ENCODE assay signal across 7 cellular contexts in the genomic region with DNA sequence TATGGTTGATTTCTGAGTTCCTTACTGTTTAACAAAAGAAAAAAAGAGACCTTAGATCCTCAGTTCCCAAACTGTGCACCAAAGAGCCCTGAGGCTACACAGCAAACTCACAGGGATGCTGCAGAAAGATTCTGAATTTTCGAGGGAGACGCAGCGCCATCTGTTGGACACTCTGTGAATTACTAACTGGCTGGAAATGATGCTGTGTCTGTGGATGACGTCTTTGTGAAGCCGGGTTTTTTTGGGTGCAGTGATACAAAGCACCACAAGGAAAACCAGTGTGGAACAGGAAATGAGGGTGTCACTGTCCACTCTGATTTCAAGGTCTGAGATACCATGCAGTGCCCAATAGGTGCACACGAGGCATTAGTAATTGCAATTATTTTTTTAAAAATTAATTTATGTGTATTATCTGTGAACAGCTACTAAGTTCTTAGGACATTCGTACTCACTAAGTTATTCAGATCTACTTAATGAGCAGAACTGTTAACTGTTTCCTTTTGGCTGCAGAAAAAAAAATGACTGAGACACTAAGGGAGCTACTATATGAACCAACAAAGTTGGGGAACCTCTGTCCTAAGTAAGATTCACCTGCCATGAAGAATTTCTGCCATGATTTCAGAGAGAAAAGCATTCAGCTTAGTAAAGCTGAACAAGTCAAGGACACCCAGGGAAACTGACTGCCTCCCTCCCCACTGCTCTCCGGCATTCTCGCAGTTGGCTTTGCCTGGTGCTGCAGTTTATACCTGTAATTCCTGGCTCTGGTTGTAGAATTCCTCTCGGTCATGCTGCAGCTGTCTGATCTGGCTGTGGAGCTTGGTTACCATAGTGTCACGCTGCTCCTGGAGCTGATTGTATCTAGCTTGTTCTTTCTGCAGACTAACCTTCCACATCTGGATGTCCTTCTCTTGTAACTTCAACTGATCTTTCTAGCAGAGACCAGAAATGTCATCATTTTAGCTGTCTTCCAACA. TPM values are rescaled to one million over a fixed set of nuclear protein-coding genes. Genes with fewer than 3 reads are reported as not detected.
DNase-seq lines count a peak whose midpoint lies in the region; ATAC-seq, FAIRE-seq and TF ChIP-seq lines count a peak whose summit lies in the region.

No MANE protein-coding gene starts in this region.

- no peaks in the 10 kb centered on the region for H3K36me3 ChIP-seq in KMS-11 (ENCODE audit: insufficient read depth)
- peaks cover 25% of the 10 kb centered on the region for H3K36me3 ChIP-seq in SJCRH30
- H3K36me3 ChIP-seq in pancreas = peaks cover 0 to 27% (median 24%) of the 10 kb centered on the region in 3 donors
- peaks cover 0 to 40% (median 20%) of the 10 kb centered on the region in 4 donors for H3K36me3 ChIP-seq in transverse colon

- intact Hi-C loops in pancreas (cut with DNase I) = no loop called here
- intact Hi-C loops in transverse colon (cut with DNase I; ENCODE audit: low total_unique reads) = loop anchor here (10.0 kb wide), 1 partner anchor 237 kb away; the partner anchor contains the start of gene DDX31

- H3K4me3 ChIP-seq in KMS-11 (IDR thresholded peaks at IDR 0.05; ENCODE audit: insufficient read depth, low read depth, low read length) (no peak overlapping the region), SJCRH30 (no peak overlapping the region), pancreas (no peak overlapping the region), transverse colon (no peak overlapping the region)

- peak; percentile 67 to 90 for DNase-seq in SJCRH30
- peak; percentile 59 for DNase-seq in activated effector memory CD4-positive, alpha-beta T cell treated with Interleukin-2 at 50 U/mL for 16 hours
- DNase-seq in foreskin melanocyte = peak; percentile 85
- peak in 4 of 6 donors; percentile 38 to 69 (median 56) for DNase-seq in pancreas
- peak; percentile 67 for DNase-seq in transverse colon

- TF ChIP-seq CTCF in GM12872 (IDR thresholded peaks at IDR 0.05; ENCODE audit: insufficient read depth, low read depth, low read length) (peak; percentile 88), KMS-11 (conservative IDR thresholded peaks at IDR 0.05; ENCODE audit: low read depth, low read length) (peak; percentile 93), pancreas (IDR thresholded peaks at IDR 0.05) (peak; percentile 71 to 88 (median 85)), transverse colon (IDR thresholded peaks at IDR 0.05) (peak; percentile 88 to 95 (median 91))

- H3K27me3 ChIP-seq in KMS-11 (ENCODE audit: insufficient read depth, low read depth) (no peaks in the 10 kb centered on the region), SJCRH30 (no peaks in the 10 kb centered on the region), pancreas (no peaks in the 10 kb centered on the region), transverse colon (no peaks in the 10 kb centered on the region)

- peaks cover 4% of the 10 kb centered on the region for H3K4me1 ChIP-seq in KMS-11 (ENCODE audit: low read depth, poor library complexity, severe bottlenecking)
- H3K4me1 ChIP-seq in SJCRH30 = no peaks in the 10 kb centered on the region
- H3K4me1 ChIP-seq in pancreas = no peaks in the 10 kb centered on the region
- no peaks in the 10 kb centered on the region for H3K4me1 ChIP-seq in transverse colon

- in situ Hi-C loops in transverse colon (cut with MboI; ENCODE audit: low pct_ligation_motif_present in 1 of 4, low pct_unique_long_range_greater_than_20kb in 1 of 4, low sequenced_read_pairs in 3 of 4) = no loop called here

- H3K9ac ChIP-seq in KMS-11 = no peak overlapping the region

- no peaks in the 10 kb centered on the region for H4K20me1 ChIP-seq in KMS-11 (ENCODE audit: insufficient read depth)

- TF ChIP-seq EP300 in transverse colon (IDR thresholded peaks at IDR 0.05; ENCODE audit: low read depth) = no peak

- no peak overlapping the region for H3K27ac ChIP-seq in KMS-11
- H3K27ac ChIP-seq in SJCRH30 = no peak overlapping the region
- no peak overlapping the region for H3K27ac ChIP-seq in pancreas
- H3K27ac ChIP-seq in transverse colon = no peak overlapping the region

- peak; percentile 68 to 89 (median 86) for ATAC-seq in pancreas

- peak; percentile 56 for FAIRE-seq in pancreas (lab: Jason Lieb, UNC)

- no peak for TF ChIP-seq POLR2A in transverse colon (IDR thresholded peaks at IDR 0.05)

- no peaks in the 10 kb centered on the region for H3K79me2 ChIP-seq in KMS-11 (ENCODE audit: insufficient read depth, low read depth)

- no peak overlapping the region for H3K4me2 ChIP-seq in KMS-11

- no peak overlapping the region for H2AFZ ChIP-seq in KMS-11 (ENCODE audit: low read depth)

- H3K9me3 ChIP-seq in SJCRH30 (replicated peaks) (no peaks in the 10 kb centered on the region), pancreas (no peaks in the 10 kb centered on the region), transverse colon (no peaks in the 10 kb centered on the region)

- WGBS in pancreas, 2 donors = 45 to 48% methylated on average over 11 of the region's 11 CpGs
- WGBS in transverse colon (ENCODE audit: low coverage in 1 of 2), 2 donors = 48 to 92% methylated on average over 5 to 11 of the region's 11 CpGs

RNA-seq across cellular contexts. Expression of gene SPACA9, which starts 23.4 kb away (rescaled TPM):
- 0.59 and 0.76 TPM in 2 replicates for total RNA-seq in SJCRH30 (2014; rRNA removed; shearing (Covaris generic))
- total RNA-seq in pancreas = 1 to 10 TPM; 1.0 to 3.3 (median 1.9) TPM
- polyA plus RNA-seq in pancreas = 1 to 10 TPM; 3.2 to 3.6 TPM
- total RNA-seq in transverse colon = 1 to 10 TPM in 3 of 4 donors, under 1 TPM in 1; 1.00 to 9.0 (median 1.7) TPM

RNA-seq across cellular contexts. Expression of gene AK8, which starts 24.1 kb away (rescaled TPM):
- not detected in 2 replicates for total RNA-seq in SJCRH30 (2014; rRNA removed; shearing (Covaris generic))
- total RNA-seq in pancreas (under 1 TPM; 0.19 to 0.83 (median 0.67) TPM), transverse colon (1 to 10 TPM in 1 of 4 donors, under 1 TPM in 1, not detected in 2; 0.27 to 1.3 TPM)
- 1 to 10 TPM in 1 of 2 donors, under 1 TPM in 1; 0.53 to 1.0 TPM for polyA plus RNA-seq in pancreas

RNA-seq across cellular contexts. Expression of gene TSC1, which starts 42.3 kb away (rescaled TPM):
- 40.5 and 44.5 TPM in 2 replicates for total RNA-seq in SJCRH30 (2014; rRNA removed; shearing (Covaris generic))
- total RNA-seq in pancreas (10 to 100 TPM; 17.1 to 34.5 (median 21.5) TPM), transverse colon (100 to 1,000 TPM in 2 of 4 donors, 10 to 100 TPM in 2; 48.4 to 206 (median 92.3) TPM)
- polyA plus RNA-seq in pancreas = 10 to 100 TPM; 17.9 to 19.7 TPM
